In the genomic region with DNA sequence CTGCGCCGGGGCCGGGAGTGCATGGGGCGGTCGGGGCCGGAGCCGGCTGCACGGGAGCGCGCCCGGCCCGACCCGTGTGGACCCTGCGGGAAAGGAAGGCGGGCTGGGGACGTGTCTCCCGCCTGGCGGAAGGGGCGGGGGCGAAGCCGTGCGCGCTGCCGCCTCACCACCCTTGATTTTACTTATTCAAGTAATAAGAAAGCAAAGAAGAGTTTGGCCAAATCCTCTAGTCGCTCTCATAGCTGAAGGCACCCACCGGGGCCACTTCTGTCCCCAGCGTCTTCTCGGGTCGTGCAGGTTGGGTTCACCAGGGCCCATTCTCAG, we compare ENCODE assay signal across 8 cellular contexts.
DNase-seq lines count a peak whose midpoint lies in the region; ATAC-seq and TF ChIP-seq lines count a peak whose summit lies in the region.

No MANE protein-coding gene starts in this region.

- no peaks in the 10 kb centered on the region for H3K27me3 ChIP-seq in muscle layer of duodenum (ENCODE audit: low read depth, low read length)

- H3K4me1 ChIP-seq in muscle layer of duodenum (ENCODE audit: control insufficient read depth in 1 of 2, insufficient read depth in 2 of 2, low read length in 2 of 2), result peaks cover 32 to 46% of the 10 kb centered on the region in 2 donors

- no peak for TF ChIP-seq CTCF in epithelial cell of esophagus (IDR thresholded peaks at IDR 0.05; ENCODE audit: insufficient read depth, low read depth, low read length, missing control alignments)

- H3K4me3 ChIP-seq in epithelial cell of esophagus (ENCODE audit: low read length), result peak overlapping the region; percentile 60
- peak overlapping the region; percentile 92 to 97 for H3K4me3 ChIP-seq in muscle layer of duodenum (ENCODE audit: low read depth in 1 of 2, low read length in 2 of 2)

- peak overlapping the region; percentile 92 for H3K27ac ChIP-seq in muscle layer of duodenum (ENCODE audit: low read length)

- DNase-seq in activated effector memory CD4-positive, alpha-beta T cell treated with anti-CD3 and anti-CD28 coated beads, Interleukin-2, amount 50 U/mL, for 16 hours, result peak; percentile 90
- no peak for DNase-seq in activated effector memory CD4-positive, alpha-beta T cell treated with Interleukin-2 at 50 U/mL for 16 hours
- DNase-seq in NCI-H82 (lab: John Stamatoyannopoulos, UW) (peak; percentile 93), epithelial cell of esophagus (ENCODE audit: low read depth) (no peak), stromal cell of bone marrow (ENCODE audit: low read depth) (peak; percentile 86)
- peak; percentile 66 for DNase-seq in activated CD8-positive, alpha-beta memory T cell treated with anti-CD3 and anti-CD28 coated beads, Interleukin-2, amount 50 U/mL, for 4 hours

- no peaks in the 10 kb centered on the region for H3K9me3 ChIP-seq in muscle layer of duodenum (ENCODE audit: control insufficient read depth in 1 of 2, low read length in 2 of 2)

- H3K36me3 ChIP-seq in muscle layer of duodenum (ENCODE audit: control insufficient read depth in 1 of 2, insufficient read depth in 2 of 2, low read length in 2 of 2), result peaks cover 22 to 25% of the 10 kb centered on the region in 2 donors

- peak; percentile 26 for ATAC-seq in HG03039 (IDR thresholded peaks at IDR 0.05; ENCODE audit: unreplicated experiment)

Comparison
In these comparisons a context has a peak if more than half of its experiments do, and no peak if none do; other contexts are left out.
1. DNase-seq: peak in activated effector memory CD4-positive, alpha-beta T cell treated with anti-CD3 and anti-CD28 coated beads, Interleukin-2, amount 50 U/mL, for 16 hours (single experiment), NCI-H82 (single experiment), activated CD8-positive, alpha-beta memory T cell treated with anti-CD3 and anti-CD28 coated beads, Interleukin-2, amount 50 U/mL, for 4 hours (single experiment) and stromal cell of bone marrow (single experiment); none in activated effector memory CD4-positive, alpha-beta T cell treated with Interleukin-2 at 50 U/mL for 16 hours (single experiment) and epithelial cell of esophagus (single experiment).